Comparison of ENCODE assay signal across 1 cellular context in the genomic region with DNA sequence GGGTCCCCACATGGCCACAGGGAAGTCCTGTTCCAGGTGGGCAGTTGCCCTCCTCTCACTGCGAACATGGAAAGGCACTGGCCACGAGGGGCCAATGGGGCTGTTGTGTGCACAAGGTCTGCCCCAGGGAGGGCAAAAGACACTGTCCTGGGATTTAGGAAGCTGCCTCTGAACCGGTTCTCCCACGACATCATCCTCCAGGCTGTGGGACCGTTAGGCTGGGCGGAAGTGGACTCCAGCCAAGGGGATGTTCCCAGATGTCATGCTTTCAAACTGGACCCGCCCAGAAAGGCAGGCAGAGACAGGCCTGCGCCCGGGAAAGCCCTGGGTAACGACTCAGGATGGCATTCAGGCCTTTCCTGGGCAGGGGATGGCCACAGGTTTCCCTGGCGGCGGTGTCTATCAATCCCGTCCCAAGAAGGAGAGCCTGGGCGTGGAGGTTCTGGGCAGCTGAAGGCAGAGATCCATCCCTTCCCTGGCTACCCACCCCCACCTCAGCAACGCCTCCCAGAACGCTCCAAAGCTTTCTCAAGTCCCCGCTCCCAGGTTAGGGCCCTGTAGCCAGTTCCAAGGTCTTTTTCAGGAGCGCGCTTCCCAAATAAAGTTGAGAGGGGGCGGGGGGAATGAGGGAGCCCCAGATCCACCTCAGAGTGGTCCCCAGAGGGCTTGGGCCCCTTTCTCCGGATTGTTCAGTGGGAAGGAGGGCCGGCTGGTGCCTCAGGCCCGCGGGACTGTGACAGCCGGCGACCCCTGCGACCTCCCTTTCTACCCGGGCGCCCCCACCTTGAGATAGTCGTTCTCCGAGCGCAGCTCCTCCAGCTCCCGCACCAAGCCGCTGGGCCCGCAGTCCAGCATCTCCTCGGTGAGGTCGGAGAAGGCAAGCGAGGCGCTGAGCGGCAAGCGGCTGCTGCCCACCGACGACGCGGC.
TF ChIP-seq lines count a peak whose summit lies in the region.

No MANE protein-coding gene starts in this region.

TF ChIP-seq in HepG2, 621 proteins besides CTCF, POLR2A, EP300 and RAD21 (continued from another document and continues in another):
- TF ChIP-seq, protein P1, sequence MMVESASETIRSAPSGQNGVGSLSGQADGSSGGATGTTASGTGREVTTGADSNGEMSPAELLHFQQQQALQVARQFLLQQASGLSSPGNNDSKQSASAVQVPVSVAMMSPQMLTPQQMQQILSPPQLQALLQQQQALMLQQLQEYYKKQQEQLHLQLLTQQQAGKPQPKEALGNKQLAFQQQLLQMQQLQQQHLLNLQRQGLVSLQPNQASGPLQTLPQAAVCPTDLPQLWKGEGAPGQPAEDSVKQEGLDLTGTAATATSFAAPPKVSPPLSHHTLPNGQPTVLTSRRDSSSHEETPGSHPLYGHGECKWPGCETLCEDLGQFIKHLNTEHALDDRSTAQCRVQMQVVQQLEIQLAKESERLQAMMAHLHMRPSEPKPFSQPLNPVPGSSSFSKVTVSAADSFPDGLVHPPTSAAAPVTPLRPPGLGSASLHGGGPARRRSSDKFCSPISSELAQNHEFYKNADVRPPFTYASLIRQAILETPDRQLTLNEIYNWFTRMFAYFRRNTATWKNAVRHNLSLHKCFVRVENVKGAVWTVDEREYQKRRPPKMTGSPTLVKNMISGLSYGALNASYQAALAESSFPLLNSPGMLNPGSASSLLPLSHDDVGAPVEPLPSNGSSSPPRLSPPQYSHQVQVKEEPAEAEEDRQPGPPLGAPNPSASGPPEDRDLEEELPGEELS (CRISPR knock-in tag; IDR thresholded peaks at IDR 0.05), result peak; percentile 72
- TF ChIP-seq, protein P2, sequence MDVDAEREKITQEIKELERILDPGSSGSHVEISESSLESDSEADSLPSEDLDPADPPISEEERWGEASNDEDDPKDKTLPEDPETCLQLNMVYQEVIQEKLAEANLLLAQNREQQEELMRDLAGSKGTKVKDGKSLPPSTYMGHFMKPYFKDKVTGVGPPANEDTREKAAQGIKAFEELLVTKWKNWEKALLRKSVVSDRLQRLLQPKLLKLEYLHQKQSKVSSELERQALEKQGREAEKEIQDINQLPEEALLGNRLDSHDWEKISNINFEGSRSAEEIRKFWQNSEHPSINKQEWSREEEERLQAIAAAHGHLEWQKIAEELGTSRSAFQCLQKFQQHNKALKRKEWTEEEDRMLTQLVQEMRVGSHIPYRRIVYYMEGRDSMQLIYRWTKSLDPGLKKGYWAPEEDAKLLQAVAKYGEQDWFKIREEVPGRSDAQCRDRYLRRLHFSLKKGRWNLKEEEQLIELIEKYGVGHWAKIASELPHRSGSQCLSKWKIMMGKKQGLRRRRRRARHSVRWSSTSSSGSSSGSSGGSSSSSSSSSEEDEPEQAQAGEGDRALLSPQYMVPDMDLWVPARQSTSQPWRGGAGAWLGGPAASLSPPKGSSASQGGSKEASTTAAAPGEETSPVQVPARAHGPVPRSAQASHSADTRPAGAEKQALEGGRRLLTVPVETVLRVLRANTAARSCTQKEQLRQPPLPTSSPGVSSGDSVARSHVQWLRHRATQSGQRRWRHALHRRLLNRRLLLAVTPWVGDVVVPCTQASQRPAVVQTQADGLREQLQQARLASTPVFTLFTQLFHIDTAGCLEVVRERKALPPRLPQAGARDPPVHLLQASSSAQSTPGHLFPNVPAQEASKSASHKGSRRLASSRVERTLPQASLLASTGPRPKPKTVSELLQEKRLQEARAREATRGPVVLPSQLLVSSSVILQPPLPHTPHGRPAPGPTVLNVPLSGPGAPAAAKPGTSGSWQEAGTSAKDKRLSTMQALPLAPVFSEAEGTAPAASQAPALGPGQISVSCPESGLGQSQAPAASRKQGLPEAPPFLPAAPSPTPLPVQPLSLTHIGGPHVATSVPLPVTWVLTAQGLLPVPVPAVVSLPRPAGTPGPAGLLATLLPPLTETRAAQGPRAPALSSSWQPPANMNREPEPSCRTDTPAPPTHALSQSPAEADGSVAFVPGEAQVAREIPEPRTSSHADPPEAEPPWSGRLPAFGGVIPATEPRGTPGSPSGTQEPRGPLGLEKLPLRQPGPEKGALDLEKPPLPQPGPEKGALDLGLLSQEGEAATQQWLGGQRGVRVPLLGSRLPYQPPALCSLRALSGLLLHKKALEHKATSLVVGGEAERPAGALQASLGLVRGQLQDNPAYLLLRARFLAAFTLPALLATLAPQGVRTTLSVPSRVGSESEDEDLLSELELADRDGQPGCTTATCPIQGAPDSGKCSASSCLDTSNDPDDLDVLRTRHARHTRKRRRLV (CRISPR knock-in tag; IDR thresholded peaks at IDR 0.05), result 0 out of 2 replicates have a peak, but pooled peaks have one; percentile 67
- TF ChIP-seq, protein P3, sequence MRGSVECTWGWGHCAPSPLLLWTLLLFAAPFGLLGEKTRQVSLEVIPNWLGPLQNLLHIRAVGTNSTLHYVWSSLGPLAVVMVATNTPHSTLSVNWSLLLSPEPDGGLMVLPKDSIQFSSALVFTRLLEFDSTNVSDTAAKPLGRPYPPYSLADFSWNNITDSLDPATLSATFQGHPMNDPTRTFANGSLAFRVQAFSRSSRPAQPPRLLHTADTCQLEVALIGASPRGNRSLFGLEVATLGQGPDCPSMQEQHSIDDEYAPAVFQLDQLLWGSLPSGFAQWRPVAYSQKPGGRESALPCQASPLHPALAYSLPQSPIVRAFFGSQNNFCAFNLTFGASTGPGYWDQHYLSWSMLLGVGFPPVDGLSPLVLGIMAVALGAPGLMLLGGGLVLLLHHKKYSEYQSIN (CRISPR knock-in tag; IDR thresholded peaks at IDR 0.05; ENCODE audit: borderline replicate concordance), result no peak
- TF ChIP-seq GATA4 (IDR thresholded peaks at IDR 0.05; ENCODE audit: borderline replicate concordance, low read depth) (peak; percentile 36; the same call in 1 of the 2 replicates), ZNF543 (CRISPR knock-in tag; IDR thresholded peaks at IDR 0.05) (peak; percentile 22; the same call in 1 of the 2 replicates), HDAC6 (IDR thresholded peaks at IDR 0.05; ENCODE audit: low read depth, low read length) (no peak), SALL1 (CRISPR knock-in tag; IDR thresholded peaks at IDR 0.05) (peak; percentile 58; the same call in 1 of the 2 replicates), MEF2D (CRISPR knock-in tag; IDR thresholded peaks at IDR 0.05) (0 out of 2 replicates have a peak, but pooled peaks have one; percentile 28), HES4 (CRISPR knock-in tag; IDR thresholded peaks at IDR 0.05; ENCODE audit: borderline replicate concordance) (peak; percentile 27; the same call in 1 of the 2 replicates), WIZ (CRISPR knock-in tag; IDR thresholded peaks at IDR 0.05) (no peak), SIN3B (IDR thresholded peaks at IDR 0.05; ENCODE audit: low read length) (no peak), ZNF703 (CRISPR knock-in tag; IDR thresholded peaks at IDR 0.05; ENCODE audit: borderline replicate concordance) (no peak), ZNF816 (CRISPR knock-in tag; IDR thresholded peaks at IDR 0.05; ENCODE audit: borderline replicate concordance) (no peak), MXD4 (CRISPR knock-in tag; IDR thresholded peaks at IDR 0.05) (peak; percentile 24; the same call in 1 of the 2 replicates), SP1 (IDR thresholded peaks at IDR 0.05) (no peak), SP1 (CRISPR knock-in tag; IDR thresholded peaks at IDR 0.05) (peak; percentile 59; the same call in 1 of the 2 replicates), ZBTB38 (CRISPR knock-in tag; IDR thresholded peaks at IDR 0.05) (peak; percentile 83; the same call in 1 of the 2 replicates), MIXL1 (CRISPR knock-in tag; IDR thresholded peaks at IDR 0.05) (no peak), ZFAT (CRISPR knock-in tag; conservative IDR thresholded peaks at IDR 0.05) (no peak), RBM22 (optimal IDR thresholded peaks at IDR 0.05; ENCODE audit: low read length) (peak; percentile 8), CENPX (CRISPR knock-in tag; IDR thresholded peaks at IDR 0.05) (no peak), ZNF230 (CRISPR knock-in tag; IDR thresholded peaks at IDR 0.05) (no peak), BORCS8-MEF2B (CRISPR knock-in tag; IDR thresholded peaks at IDR 0.05) (peak; percentile 64; the same call in 1 of the 2 replicates), YY1 (IDR thresholded peaks at IDR 0.05; ENCODE audit: insufficient read depth, insufficient replicate concordance, low read depth, low read length) (peak; percentile 8), ZNF138 (CRISPR knock-in tag; IDR thresholded peaks at IDR 0.05; ENCODE audit: low read depth) (no peak), MEIS2 (CRISPR knock-in tag; IDR thresholded peaks at IDR 0.05) (peak; percentile 66; the same call in 1 of the 2 replicates), PITX1 (CRISPR knock-in tag; IDR thresholded peaks at IDR 0.05) (peak; percentile 11)
- TF ChIP-seq, protein P4, sequence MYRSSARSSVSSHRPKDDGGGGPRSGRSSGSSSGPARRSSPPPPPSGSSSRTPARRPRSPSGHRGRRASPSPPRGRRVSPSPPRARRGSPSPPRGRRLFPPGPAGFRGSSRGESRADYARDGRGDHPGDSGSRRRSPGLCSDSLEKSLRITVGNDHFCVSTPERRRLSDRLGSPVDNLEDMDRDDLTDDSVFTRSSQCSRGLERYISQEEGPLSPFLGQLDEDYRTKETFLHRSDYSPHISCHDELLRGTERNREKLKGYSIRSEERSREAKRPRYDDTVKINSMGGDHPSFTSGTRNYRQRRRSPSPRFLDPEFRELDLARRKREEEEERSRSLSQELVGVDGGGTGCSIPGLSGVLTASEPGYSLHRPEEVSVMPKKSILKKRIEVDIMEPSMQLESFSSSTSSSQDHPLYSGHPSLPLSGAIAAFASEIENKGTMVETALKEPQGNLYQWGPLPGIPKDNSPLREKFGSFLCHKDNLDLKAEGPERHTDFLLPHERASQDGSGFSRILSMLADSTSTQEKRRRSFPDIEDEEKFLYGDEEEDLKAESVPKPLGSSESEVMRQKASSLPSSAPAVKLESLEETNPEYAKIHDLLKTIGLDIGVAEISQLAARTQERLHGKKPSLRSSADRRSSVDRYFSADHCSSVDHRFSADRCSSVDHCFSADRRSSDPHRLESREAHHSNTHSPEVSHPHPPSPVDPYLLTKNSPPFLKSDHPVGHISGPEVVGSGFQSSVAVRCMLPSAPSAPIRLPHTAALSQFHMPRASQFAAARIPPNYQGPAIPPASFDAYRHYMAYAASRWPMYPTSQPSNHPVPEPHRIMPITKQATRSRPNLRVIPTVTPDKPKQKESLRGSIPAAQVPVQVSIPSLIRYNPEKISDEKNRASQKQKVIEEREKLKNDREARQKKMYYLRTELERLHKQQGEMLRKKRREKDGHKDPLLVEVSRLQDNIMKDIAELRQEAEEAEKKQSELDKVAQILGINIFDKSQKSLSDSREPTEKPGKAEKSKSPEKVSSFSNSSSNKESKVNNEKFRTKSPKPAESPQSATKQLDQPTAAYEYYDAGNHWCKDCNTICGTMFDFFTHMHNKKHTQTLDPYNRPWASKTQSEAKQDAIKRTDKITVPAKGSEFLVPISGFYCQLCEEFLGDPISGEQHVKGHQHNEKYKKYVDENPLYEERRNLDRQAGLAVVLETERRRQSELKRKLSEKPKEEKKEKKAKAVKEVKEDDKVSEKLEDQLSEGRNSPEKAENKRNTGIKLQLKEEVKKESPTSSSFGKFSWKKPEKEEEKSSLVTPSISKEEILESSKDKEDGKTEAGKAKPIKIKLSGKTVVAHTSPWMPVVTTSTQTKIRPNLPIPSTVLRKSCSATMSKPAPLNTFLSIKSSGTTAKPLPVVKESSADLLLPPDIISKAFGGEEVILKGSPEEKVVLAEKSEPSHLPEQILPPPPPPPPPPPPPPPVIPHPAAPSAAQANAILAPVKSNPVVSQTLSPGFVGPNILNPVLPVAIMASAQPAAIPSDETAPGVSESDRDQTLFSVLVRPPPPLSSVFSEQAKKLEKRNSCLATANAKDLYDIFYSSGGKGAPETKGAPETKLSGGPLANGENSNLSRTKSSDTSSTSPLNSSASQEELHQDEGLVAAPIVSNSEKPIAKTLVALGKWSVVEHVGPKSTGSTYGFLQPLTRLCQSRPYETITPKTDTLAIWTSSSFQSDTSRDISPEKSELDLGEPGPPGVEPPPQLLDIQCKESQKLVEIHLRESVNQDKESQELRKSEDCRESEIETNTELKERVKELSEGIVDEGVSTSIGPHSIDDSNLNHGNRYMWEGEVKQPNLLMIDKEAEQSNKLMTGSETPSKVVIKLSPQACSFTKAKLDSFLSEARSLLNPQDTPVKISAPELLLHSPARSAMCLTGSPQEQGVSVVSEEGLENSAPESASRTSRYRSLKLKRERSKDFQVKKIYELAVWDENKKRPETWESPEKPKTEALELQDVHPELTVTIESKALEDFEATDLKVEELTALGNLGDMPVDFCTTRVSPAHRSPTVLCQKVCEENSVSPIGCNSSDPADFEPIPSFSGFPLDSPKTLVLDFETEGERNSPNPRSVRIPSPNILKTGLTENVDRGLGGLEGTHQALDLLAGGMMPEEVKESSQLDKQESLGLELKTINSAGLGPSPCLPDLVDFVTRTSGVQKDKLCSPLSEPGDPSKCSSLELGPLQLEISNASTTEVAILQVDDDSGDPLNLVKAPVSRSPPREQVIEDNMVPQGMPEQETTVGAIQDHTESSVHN (CRISPR knock-in tag; IDR thresholded peaks at IDR 0.05), result no peak
- TF ChIP-seq, protein P5, sequence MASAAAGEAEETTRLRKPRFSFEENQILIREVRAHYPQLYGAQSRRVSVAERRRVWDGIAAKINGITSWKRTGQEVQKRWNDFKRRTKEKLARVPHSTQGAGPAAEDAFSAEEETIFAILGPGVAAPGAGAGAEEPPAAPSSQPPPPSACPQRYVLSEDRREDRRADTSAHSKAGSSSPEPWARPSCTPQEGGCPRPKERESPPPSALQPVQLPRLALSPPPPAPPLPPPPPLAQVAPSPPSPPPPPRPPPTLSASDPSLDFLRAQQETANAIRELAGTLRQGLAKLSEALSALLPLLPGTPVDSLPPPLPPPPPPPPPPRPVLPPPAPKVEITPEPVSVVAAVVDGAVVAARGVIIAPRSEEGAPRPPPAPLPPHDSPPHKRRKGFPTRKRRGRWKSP (CRISPR knock-in tag; IDR thresholded peaks at IDR 0.05), result 0 out of 2 replicates have a peak, but pooled peaks have one; percentile 53
- TF ChIP-seq, protein P6, sequence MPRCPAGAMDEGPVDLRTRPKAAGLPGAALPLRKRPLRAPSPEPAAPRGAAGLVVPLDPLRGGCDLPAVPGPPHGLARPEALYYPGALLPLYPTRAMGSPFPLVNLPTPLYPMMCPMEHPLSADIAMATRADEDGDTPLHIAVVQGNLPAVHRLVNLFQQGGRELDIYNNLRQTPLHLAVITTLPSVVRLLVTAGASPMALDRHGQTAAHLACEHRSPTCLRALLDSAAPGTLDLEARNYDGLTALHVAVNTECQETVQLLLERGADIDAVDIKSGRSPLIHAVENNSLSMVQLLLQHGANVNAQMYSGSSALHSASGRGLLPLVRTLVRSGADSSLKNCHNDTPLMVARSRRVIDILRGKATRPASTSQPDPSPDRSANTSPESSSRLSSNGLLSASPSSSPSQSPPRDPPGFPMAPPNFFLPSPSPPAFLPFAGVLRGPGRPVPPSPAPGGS (CRISPR knock-in tag; IDR thresholded peaks at IDR 0.05), result peak; percentile 64
- TF ChIP-seq, protein P7, sequence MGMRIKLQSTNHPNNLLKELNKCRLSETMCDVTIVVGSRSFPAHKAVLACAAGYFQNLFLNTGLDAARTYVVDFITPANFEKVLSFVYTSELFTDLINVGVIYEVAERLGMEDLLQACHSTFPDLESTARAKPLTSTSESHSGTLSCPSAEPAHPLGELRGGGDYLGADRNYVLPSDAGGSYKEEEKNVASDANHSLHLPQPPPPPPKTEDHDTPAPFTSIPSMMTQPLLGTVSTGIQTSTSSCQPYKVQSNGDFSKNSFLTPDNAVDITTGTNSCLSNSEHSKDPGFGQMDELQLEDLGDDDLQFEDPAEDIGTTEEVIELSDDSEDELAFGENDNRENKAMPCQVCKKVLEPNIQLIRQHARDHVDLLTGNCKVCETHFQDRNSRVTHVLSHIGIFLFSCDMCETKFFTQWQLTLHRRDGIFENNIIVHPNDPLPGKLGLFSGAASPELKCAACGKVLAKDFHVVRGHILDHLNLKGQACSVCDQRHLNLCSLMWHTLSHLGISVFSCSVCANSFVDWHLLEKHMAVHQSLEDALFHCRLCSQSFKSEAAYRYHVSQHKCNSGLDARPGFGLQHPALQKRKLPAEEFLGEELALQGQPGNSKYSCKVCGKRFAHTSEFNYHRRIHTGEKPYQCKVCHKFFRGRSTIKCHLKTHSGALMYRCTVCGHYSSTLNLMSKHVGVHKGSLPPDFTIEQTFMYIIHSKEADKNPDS (CRISPR knock-in tag; IDR thresholded peaks at IDR 0.05), result no peak
